2 cellular contexts compared by ENCODE assay signal in the genomic region with DNA sequence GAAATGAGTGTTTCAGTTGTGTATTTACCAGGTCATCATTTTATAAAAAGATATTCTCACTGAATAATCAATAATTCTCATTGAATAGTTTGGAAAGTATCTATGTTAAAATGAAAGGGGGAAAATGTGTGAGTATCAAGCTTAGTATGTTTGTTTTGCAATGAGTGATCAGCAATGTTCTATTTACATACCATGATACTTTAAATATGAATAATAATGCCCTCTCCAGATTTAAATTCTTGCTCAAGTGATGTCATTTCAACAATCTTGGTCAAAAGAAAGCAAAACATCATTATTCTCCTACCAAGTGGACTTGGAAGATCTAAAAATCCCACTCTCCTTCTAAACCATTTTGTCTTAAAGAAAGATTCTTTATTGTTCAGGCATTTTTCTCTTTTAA.
TF ChIP-seq lines count a peak whose summit lies in the region.

No MANE protein-coding gene starts in this region.

TF ChIP-seq in SK-N-SH, 30 proteins besides CTCF, POLR2A, EP300 and RAD21 (continued from another document):
- TF ChIP-seq, protein P1, sequence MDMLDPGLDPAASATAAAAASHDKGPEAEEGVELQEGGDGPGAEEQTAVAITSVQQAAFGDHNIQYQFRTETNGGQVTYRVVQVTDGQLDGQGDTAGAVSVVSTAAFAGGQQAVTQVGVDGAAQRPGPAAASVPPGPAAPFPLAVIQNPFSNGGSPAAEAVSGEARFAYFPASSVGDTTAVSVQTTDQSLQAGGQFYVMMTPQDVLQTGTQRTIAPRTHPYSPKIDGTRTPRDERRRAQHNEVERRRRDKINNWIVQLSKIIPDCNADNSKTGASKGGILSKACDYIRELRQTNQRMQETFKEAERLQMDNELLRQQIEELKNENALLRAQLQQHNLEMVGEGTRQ (IDR thresholded peaks at IDR 0.05; ENCODE audit: borderline replicate concordance, low read depth, low read length), result no peak
- TF ChIP-seq, protein P2, sequence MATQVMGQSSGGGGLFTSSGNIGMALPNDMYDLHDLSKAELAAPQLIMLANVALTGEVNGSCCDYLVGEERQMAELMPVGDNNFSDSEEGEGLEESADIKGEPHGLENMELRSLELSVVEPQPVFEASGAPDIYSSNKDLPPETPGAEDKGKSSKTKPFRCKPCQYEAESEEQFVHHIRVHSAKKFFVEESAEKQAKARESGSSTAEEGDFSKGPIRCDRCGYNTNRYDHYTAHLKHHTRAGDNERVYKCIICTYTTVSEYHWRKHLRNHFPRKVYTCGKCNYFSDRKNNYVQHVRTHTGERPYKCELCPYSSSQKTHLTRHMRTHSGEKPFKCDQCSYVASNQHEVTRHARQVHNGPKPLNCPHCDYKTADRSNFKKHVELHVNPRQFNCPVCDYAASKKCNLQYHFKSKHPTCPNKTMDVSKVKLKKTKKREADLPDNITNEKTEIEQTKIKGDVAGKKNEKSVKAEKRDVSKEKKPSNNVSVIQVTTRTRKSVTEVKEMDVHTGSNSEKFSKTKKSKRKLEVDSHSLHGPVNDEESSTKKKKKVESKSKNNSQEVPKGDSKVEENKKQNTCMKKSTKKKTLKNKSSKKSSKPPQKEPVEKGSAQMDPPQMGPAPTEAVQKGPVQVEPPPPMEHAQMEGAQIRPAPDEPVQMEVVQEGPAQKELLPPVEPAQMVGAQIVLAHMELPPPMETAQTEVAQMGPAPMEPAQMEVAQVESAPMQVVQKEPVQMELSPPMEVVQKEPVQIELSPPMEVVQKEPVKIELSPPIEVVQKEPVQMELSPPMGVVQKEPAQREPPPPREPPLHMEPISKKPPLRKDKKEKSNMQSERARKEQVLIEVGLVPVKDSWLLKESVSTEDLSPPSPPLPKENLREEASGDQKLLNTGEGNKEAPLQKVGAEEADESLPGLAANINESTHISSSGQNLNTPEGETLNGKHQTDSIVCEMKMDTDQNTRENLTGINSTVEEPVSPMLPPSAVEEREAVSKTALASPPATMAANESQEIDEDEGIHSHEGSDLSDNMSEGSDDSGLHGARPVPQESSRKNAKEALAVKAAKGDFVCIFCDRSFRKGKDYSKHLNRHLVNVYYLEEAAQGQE (IDR thresholded peaks at IDR 0.05; ENCODE audit: low read depth, low read length), result no peak
- TF ChIP-seq FOXM1 (IDR thresholded peaks at IDR 0.05; ENCODE audit: low read depth), result no peak

TF ChIP-seq in SK-N-SH treated with all-trans-retinoic acid at 6 μM for 48 hours, 23 proteins besides CTCF, POLR2A, EP300 and RAD21 (continued from another document):
- TF ChIP-seq, protein P3, sequence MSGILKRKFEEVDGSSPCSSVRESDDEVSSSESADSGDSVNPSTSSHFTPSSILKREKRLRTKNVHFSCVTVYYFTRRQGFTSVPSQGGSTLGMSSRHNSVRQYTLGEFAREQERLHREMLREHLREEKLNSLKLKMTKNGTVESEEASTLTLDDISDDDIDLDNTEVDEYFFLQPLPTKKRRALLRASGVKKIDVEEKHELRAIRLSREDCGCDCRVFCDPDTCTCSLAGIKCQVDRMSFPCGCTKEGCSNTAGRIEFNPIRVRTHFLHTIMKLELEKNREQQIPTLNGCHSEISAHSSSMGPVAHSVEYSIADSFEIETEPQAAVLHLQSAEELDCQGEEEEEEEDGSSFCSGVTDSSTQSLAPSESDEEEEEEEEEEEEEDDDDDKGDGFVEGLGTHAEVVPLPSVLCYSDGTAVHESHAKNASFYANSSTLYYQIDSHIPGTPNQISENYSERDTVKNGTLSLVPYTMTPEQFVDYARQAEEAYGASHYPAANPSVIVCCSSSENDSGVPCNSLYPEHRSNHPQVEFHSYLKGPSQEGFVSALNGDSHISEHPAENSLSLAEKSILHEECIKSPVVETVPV (CRISPR knock-in tag; IDR thresholded peaks at IDR 0.05), result no peak
